ENCODE assay signal across 1 cellular context in the genomic region with DNA sequence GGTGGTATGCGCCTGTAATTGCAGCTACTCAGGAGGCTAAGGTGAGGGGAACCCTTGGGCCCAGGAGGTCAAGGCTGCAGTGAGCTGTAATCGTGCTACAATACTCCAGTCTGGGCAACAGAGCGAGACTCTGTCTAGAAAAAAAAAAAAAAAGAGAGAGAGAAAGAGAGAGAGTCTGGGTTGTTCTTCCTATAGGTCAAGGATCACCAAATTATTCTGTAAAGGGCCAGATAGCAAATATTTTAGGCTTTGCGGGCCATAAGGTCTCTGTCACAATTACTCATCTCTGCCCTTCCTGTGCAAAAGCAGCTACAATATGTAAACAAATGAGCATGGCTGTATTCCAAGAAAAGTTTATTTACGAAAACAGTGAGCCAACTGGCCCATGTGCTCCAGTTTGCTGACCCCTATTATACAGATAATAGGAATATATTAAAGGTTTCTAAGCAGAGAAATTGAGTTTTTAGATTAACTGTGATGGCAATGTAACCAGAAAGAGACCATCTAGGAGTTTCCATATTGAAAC.
TF ChIP-seq lines count a peak whose summit lies in the region.

No MANE protein-coding gene starts in this region.

TF ChIP-seq in GM23338, 12 proteins besides CTCF, POLR2A, EP300 and RAD21 (continued from another document):
- TF ChIP-seq ZNF462 (CRISPR knock-in tag; IDR thresholded peaks at IDR 0.05) (no peak), JUNB (IDR thresholded peaks at IDR 0.05; ENCODE audit: unreplicated experiment) (no peak), REST (IDR thresholded peaks at IDR 0.05; ENCODE audit: unreplicated experiment) (no peak), STAT1 (IDR thresholded peaks at IDR 0.05; ENCODE audit: unreplicated experiment) (no peak), EZH2 (IDR thresholded peaks at IDR 0.05; ENCODE audit: low read depth, unreplicated experiment) (no peak)
- TF ChIP-seq, protein P1, sequence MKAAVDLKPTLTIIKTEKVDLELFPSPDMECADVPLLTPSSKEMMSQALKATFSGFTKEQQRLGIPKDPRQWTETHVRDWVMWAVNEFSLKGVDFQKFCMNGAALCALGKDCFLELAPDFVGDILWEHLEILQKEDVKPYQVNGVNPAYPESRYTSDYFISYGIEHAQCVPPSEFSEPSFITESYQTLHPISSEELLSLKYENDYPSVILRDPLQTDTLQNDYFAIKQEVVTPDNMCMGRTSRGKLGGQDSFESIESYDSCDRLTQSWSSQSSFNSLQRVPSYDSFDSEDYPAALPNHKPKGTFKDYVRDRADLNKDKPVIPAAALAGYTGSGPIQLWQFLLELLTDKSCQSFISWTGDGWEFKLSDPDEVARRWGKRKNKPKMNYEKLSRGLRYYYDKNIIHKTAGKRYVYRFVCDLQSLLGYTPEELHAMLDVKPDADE (IDR thresholded peaks at IDR 0.05) = no peak
